Comparison of ENCODE assay signal across 17 cellular contexts in genomic region chr16:24826096-24826690, GRCh38. TPM values are rescaled to one million over a fixed set of nuclear protein-coding genes. Genes with fewer than 3 reads are reported as not detected.
"Had no signal": no experiment of that assay in that cellular context is flagged by ENCODE, and none has a peak within 500 bp of the region (broad histone marks: within the 10 kb centered on the region; RNA-seq: fewer than 3 reads in every experiment).

No MANE protein-coding gene starts in this region.

- H3K9me2 ChIP-seq: SK-N-SH had no signal

- H3K4me3 Mint-ChIP-seq: activated CD4-positive, alpha-beta T cell treated with anti-CD3 and anti-CD28 coated beads, Interleukin-2, amount 10 ng/mL, durations not matched to agents 7 days and 5 days; activated naive CD8-positive, alpha-beta T cell; activated T-cell treated with anti-CD3 and anti-CD28 coated beads, Interleukin-2, amount 50 U/mL, for 24 hours; T-helper 1 cell treated with Interleukin-12 subunit alpha and Interleukin-12 subunit beta and Interleukin-4 antibody, amounts not matched to agents 30 μg/mL and 1 μg/mL, for 36 hours had no signal

- H3K9ac ChIP-seq: SK-N-SH had no signal

- DNase-seq: activated CD4-positive, alpha-beta T cell treated with anti-CD3 and anti-CD28 coated beads, Interleukin-2, amount 10 ng/mL, durations not matched to agents 7 days and 5 days; activated CD4-positive, CD25-positive, alpha-beta regulatory T cell; activated gamma-delta T cell; activated T-cell treated with anti-CD3 and anti-CD28 coated beads, Interleukin-2, amount 50 U/mL, for 24 hours; anterior cingulate cortex; colonic mucosa; hippocampal formation; ovary; SK-N-SH had no signal

- H3K9me3 Mint-ChIP-seq: activated CD4-positive, alpha-beta T cell treated with anti-CD3 and anti-CD28 coated beads, Interleukin-2, amount 10 ng/mL, durations not matched to agents 7 days and 5 days; activated T-cell treated with anti-CD3 and anti-CD28 coated beads, Interleukin-2, amount 50 U/mL, for 24 hours; T-helper 1 cell treated with Interleukin-12 subunit alpha and Interleukin-12 subunit beta and Interleukin-4 antibody, amounts not matched to agents 30 μg/mL and 1 μg/mL, for 36 hours had no signal

- H3K4me3 ChIP-seq: colonic mucosa, ovary, skin epidermis, tibial nerve had no signal

- H3K27me3 ChIP-seq: colonic mucosa, ovary, tibial nerve had no signal

- H3K9me3 ChIP-seq: colonic mucosa, ovary, SK-N-SH, tibial nerve had no signal

- H3K4me1 ChIP-seq: colonic mucosa, tibial nerve had no signal

- H3K27me3 Mint-ChIP-seq: activated CD4-positive, alpha-beta T cell treated with anti-CD3 and anti-CD28 coated beads, Interleukin-2, amount 10 ng/mL, durations not matched to agents 7 days and 5 days; activated naive CD8-positive, alpha-beta T cell; activated T-cell treated with anti-CD3 and anti-CD28 coated beads, Interleukin-2, amount 50 U/mL, for 24 hours had no signal

- H3K4me2 ChIP-seq: SK-N-SH had no signal

- H3K4me1 Mint-ChIP-seq: activated CD4-positive, alpha-beta T cell treated with anti-CD3 and anti-CD28 coated beads, Interleukin-2, amount 10 ng/mL, durations not matched to agents 7 days and 5 days had no signal

- H3K36me3 ChIP-seq: ovary had no signal

- H3K27ac ChIP-seq: colonic mucosa, ovary, skin epidermis, tibial nerve had no signal

RNA-seq across cellular contexts. Expression of gene SLC5A11, which starts 19.6 kb away (rescaled TPM):
- total RNA-seq: activated CD4-positive, alpha-beta T cell treated with anti-CD3 and anti-CD28 coated beads, Interleukin-2, amount 10 ng/mL, durations not matched to agents 7 days and 5 days; endothelial cell of umbilical vein; lung microvascular endothelial cell; renal cortical epithelial cell; tibial nerve had no signal
- polyA plus RNA-seq: neural cell, SK-N-SH had no signal
